Comparison of ENCODE assay signal across 17 cellular contexts in the genomic region with DNA sequence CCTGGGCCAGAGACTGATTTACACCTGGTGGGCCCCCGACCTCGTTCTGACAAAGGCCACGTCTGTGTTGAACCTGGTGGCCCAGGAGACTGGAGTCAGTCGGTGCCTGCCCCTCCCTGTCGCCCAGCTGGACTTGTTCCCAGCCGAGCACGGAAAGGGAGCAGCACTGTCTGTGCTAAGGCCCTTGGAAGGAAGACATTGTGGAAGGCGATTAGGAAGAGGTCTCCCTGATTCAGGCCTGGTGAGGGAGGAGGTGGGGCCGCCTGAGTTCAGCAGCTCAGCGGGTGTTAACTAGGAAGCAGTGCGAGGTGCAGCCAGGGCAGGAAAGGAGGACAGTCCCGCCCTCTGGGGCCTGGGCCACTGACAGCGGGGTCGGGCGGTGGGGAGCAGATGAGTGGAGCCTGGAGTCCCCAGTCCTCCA.
DNase-seq lines count a peak whose midpoint lies in the region; ATAC-seq, FAIRE-seq and TF ChIP-seq lines count a peak whose summit lies in the region.
"Had no signal": no experiment of that assay in that cellular context is flagged by ENCODE, and none has a peak within 500 bp of the region (broad histone marks: within the 10 kb centered on the region; RNA-seq: fewer than 3 reads in every experiment).

No MANE protein-coding gene starts in this region.

- no peak overlapping the region for H3K4me3 ChIP-seq in H7 (ENCODE audit: insufficient read depth, low read depth, low read length)
- H3K4me3 ChIP-seq in ovary = no peak overlapping the region

- no peak overlapping the region for H3K4me3 Mint-ChIP-seq in activated CD4-positive, alpha-beta T cell treated with anti-CD3 and anti-CD28 coated beads, Interleukin-2, amount 10 ng/mL, durations not matched to agents 7 days and 5 days
- no peak overlapping the region for H3K4me3 Mint-ChIP-seq in osteocyte (ENCODE audit: unreplicated experiment)

- TF ChIP-seq EP300 in ovary (IDR thresholded peaks at IDR 0.05) = no peak

- H3K4me1 Mint-ChIP-seq in activated CD4-positive, alpha-beta T cell treated with anti-CD3 and anti-CD28 coated beads, Interleukin-2, amount 10 ng/mL, durations not matched to agents 7 days and 5 days = peaks cover 5% of the 10 kb centered on the region
- peaks cover 4% of the 10 kb centered on the region for H3K4me1 Mint-ChIP-seq in osteocyte (ENCODE audit: unreplicated experiment)

- TF ChIP-seq POLR2A in ovary (IDR thresholded peaks at IDR 0.05) (no peak), GM12892 (IDR thresholded peaks at IDR 0.05; ENCODE audit: low read depth, low read length) (no peak)

- intact Hi-C loops in ovary (cut with DNase I) = loop anchor here (5.0 to 10.0 kb wide), 6 partner anchors 199 to 514 kb away; no protein-coding TSS in a partner anchor

- 45 to 60% (median 57%) methylated on average over 15 of the region's 15 CpGs for WGBS in ovary, 3 donors

- no peak for DNase-seq in activated CD4-positive, alpha-beta T cell treated with anti-CD3 and anti-CD28 coated beads, Interleukin-2, amount 10 ng/mL, durations not matched to agents 7 days and 5 days
- DNase-seq in activated CD4-positive, alpha-beta T cell treated with anti-CD3 and anti-CD28 coated beads for 4 hours = no peak
- DNase-seq in H7 (peak; percentile 56), iPS-NIHi7 (ENCODE audit: extremely low spot score) (peak; percentile 26), osteocyte (ENCODE audit: extremely low spot score, unreplicated experiment) (peak; percentile 78), ovary (no peak), GM12892 (ENCODE audit: insufficient read length) (no peak)
- DNase-seq: KG1, NCI-H1092 treated with DMSO at 0.1 percent for 48 hours, NCI-H1930, NCI-H2171, NCI-H510A, SIG-M5 had no signal

- H3K27me3 Mint-ChIP-seq in activated CD4-positive, alpha-beta T cell treated with anti-CD3 and anti-CD28 coated beads, Interleukin-2, amount 10 ng/mL, durations not matched to agents 7 days and 5 days = peaks cover 2% of the 10 kb centered on the region
- peaks cover 2% of the 10 kb centered on the region for H3K27me3 Mint-ChIP-seq in osteocyte (ENCODE audit: unreplicated experiment)

- H3K9me3 ChIP-seq in ovary = no peaks in the 10 kb centered on the region

- H3K27ac ChIP-seq in ovary = no peak overlapping the region
- H3K27ac ChIP-seq: C4-2B, HL-60 had no signal

- TF ChIP-seq CTCF in osteocyte (IDR thresholded peaks at IDR 0.05) = no peak
- TF ChIP-seq CTCF in ovary (IDR thresholded peaks at IDR 0.05) = no peak

- CTCF ChIA-PET in activated CD4-positive, alpha-beta T cell treated with anti-CD3 and anti-CD28 coated beads, Interleukin-2, amount 10 ng/mL, durations not matched to agents 7 days and 5 days (lab: Charles Lee) = interaction anchor here (1.2 to 1.6 kb wide), 2 partner anchors 510 to 511 kb away, joined by 3 to 8 read pairs; no protein-coding TSS in a partner anchor

- H3K36me3 ChIP-seq in H7 (replicated peaks; ENCODE audit: control insufficient read depth, insufficient read depth, low read length) (no peaks in the 10 kb centered on the region), ovary (no peaks in the 10 kb centered on the region)

- no peak for FAIRE-seq in GM12892 (lab: Jason Lieb, UNC)
- FAIRE-seq: RCC 7860 had no signal

- H3K36me3 Mint-ChIP-seq in activated CD4-positive, alpha-beta T cell treated with anti-CD3 and anti-CD28 coated beads, Interleukin-2, amount 10 ng/mL, durations not matched to agents 7 days and 5 days (ENCODE audit: low read depth) = no peaks in the 10 kb centered on the region
- H3K36me3 Mint-ChIP-seq in osteocyte (ENCODE audit: unreplicated experiment) = peaks cover 9% of the 10 kb centered on the region

- ATAC-seq in GM19397 (IDR thresholded peaks at IDR 0.05; ENCODE audit: unreplicated experiment) = no peak

- H3K27ac Mint-ChIP-seq in activated CD4-positive, alpha-beta T cell treated with anti-CD3 and anti-CD28 coated beads, Interleukin-2, amount 10 ng/mL, durations not matched to agents 7 days and 5 days = peak overlapping the region; percentile 31
- no peak overlapping the region for H3K27ac Mint-ChIP-seq in osteocyte (ENCODE audit: unreplicated experiment)

- H3K4me1 ChIP-seq in ovary (ENCODE audit: insufficient read depth) = no peaks in the 10 kb centered on the region

- H3K27me3 ChIP-seq in H7 (ENCODE audit: control insufficient read depth, insufficient read depth, low read length) = no peaks in the 10 kb centered on the region
- H3K27me3 ChIP-seq in ovary = no peaks in the 10 kb centered on the region

- peaks cover 8% of the 10 kb centered on the region for H3K9me3 Mint-ChIP-seq in activated CD4-positive, alpha-beta T cell treated with anti-CD3 and anti-CD28 coated beads, Interleukin-2, amount 10 ng/mL, durations not matched to agents 7 days and 5 days
- H3K9me3 Mint-ChIP-seq in osteocyte (ENCODE audit: unreplicated experiment) = peaks cover 8% of the 10 kb centered on the region

- POLR2A ChIA-PET in activated CD4-positive, alpha-beta T cell treated with anti-CD3 and anti-CD28 coated beads, Interleukin-2, amount 10 ng/mL, durations not matched to agents 7 days and 5 days (lab: Charles Lee) = no interaction called here

Comparison
In these comparisons a context has a peak if more than half of its experiments do, and no peak if none do; other contexts are left out.
1. DNase-seq: peak in H7 (single experiment), iPS-NIHi7 (single experiment) and osteocyte (single experiment); none in activated CD4-positive, alpha-beta T cell treated with anti-CD3 and anti-CD28 coated beads, Interleukin-2, amount 10 ng/mL, durations not matched to agents 7 days and 5 days (single experiment), activated CD4-positive, alpha-beta T cell treated with anti-CD3 and anti-CD28 coated beads for 4 hours (0 of 2), ovary (0 of 5) and GM12892 (single experiment).